ENCODE assay signal across 19 cellular contexts in the genomic region with DNA sequence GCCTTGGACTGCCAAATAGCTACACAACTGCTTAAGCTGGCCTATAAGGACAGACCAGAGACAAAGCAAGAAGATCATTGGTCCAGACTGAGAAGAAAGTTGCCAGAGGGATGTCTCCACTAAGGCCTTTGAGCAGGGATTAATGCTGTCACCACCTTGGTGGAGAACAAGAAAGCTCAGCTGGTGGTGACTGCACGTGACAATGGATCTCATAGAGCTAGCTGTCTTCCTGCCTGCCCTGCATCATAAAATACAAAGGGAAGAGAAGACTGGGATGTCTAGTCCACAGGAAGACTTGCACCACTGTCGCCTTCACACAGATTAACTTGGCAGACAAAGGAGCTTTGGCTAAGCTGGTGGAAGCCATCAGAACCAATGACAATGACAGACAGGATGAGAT. TPM values are rescaled to one million over a fixed set of nuclear protein-coding genes. Genes with fewer than 3 reads are reported as not detected.
A peak's percentile ranks its signal among the peaks of the same experiment; 100 is the strongest.
DNase-seq lines count a peak whose midpoint lies in the region; ATAC-seq, FAIRE-seq and TF ChIP-seq lines count a peak whose summit lies in the region.
"Had no signal": no experiment of that assay in that cellular context is flagged by ENCODE, and none has a peak within 500 bp of the region (broad histone marks: within the 10 kb centered on the region; RNA-seq: fewer than 3 reads in every experiment).

No MANE protein-coding gene starts in this region.

- no peak overlapping the region for H3K9ac ChIP-seq in neural progenitor cell

- peaks cover 5% of the 10 kb centered on the region for H3K9me3 Mint-ChIP-seq in neural progenitor cell
- H3K9me3 Mint-ChIP-seq: CD4-positive, alpha-beta T cell had no signal

- H2AFZ ChIP-seq in neural progenitor cell (replicated peaks), result no peak overlapping the region

- H3K4me2 ChIP-seq in neural progenitor cell, result no peak overlapping the region

- FAIRE-seq in bronchial epithelial cell (lab: Jason Lieb, UNC), result peak; percentile 75
- FAIRE-seq: GM12892, GM19239 had no signal

- no peaks in the 10 kb centered on the region for H4K20me1 ChIP-seq in neural progenitor cell (ENCODE audit: low read depth)

- DNase-seq in ELF-1 (ENCODE audit: low read depth, low spot score) (peak; percentile 56), NCI-H82 (lab: John Stamatoyannopoulos, UW) (peak; percentile 49), bronchial epithelial cell (ENCODE audit: low read depth) (no peak), neural progenitor cell (ENCODE audit: low spot score) (peak; percentile 4), DMS153 treated with DMSO at 0.1 percent for 48 hours (lab: John Stamatoyannopoulos, UW; ENCODE audit: unreplicated experiment) (no peak), DMS153 (lab: John Stamatoyannopoulos, UW) (no peak)
- DNase-seq: C1 segment of cervical spinal cord; CD4-positive, alpha-beta T cell; DMS79 treated with DMSO at 0.1 percent for 48 hours; EL; GDM1; GOT3; HCEC 1CT; IMR-90; KBM-7 had no signal

- peaks cover 16% of the 10 kb centered on the region for H3K36me3 Mint-ChIP-seq in neural progenitor cell

- H3K4me3 ChIP-seq in bronchial epithelial cell (ENCODE audit: low read depth, low read length) (no peak overlapping the region), neural progenitor cell (no peak overlapping the region)

- H3K27me3 ChIP-seq in bronchial epithelial cell (ENCODE audit: control insufficient read depth, insufficient read depth, low read length) (no peaks in the 10 kb centered on the region), neural progenitor cell (no peaks in the 10 kb centered on the region)

- H3K79me2 ChIP-seq in neural progenitor cell (ENCODE audit: low read depth), result no peaks in the 10 kb centered on the region

- no peaks in the 10 kb centered on the region for H3K9me3 ChIP-seq in neural progenitor cell (ENCODE audit: low read depth)

- H3K27ac Mint-ChIP-seq in neural progenitor cell, result no peak overlapping the region
- H3K27ac Mint-ChIP-seq: B cell; CD4-positive, alpha-beta T cell had no signal

- peaks cover 3% of the 10 kb centered on the region for H3K27me3 Mint-ChIP-seq in neural progenitor cell (ENCODE audit: insufficient read depth, low read depth)
- H3K27me3 Mint-ChIP-seq: B cell; CD4-positive, alpha-beta T cell had no signal

- H3K4me1 Mint-ChIP-seq in neural progenitor cell, result no peaks in the 10 kb centered on the region
- H3K4me1 Mint-ChIP-seq: B cell had no signal

- no peaks in the 10 kb centered on the region for H3K36me3 ChIP-seq in bronchial epithelial cell (ENCODE audit: control insufficient read depth, insufficient read depth, low read length)
- H3K36me3 ChIP-seq in neural progenitor cell, result peaks cover under 1% of the 10 kb centered on the region

- ATAC-seq in GM18873 (IDR thresholded peaks at IDR 0.05; ENCODE audit: low FRiP score, unreplicated experiment), result no peak

- no peak overlapping the region for H3K27ac ChIP-seq in neural progenitor cell

- H3K4me3 Mint-ChIP-seq in neural progenitor cell, result no peak overlapping the region
- H3K4me3 Mint-ChIP-seq: B cell; CD4-positive, alpha-beta T cell had no signal

- H3K4me1 ChIP-seq in neural progenitor cell, result no peaks in the 10 kb centered on the region

- TF ChIP-seq CTCF in bronchial epithelial cell (IDR thresholded peaks at IDR 0.05; ENCODE audit: insufficient read depth, low read length, severe bottlenecking) (no peak), neural progenitor cell (IDR thresholded peaks at IDR 0.05) (no peak)

- no peaks in the 10 kb centered on the region for H3F3A ChIP-seq in neural progenitor cell (ENCODE audit: low read depth)

RNA-seq across cellular contexts. Expression of a gene that starts 40.5 kb away (rescaled TPM):
- 0.53 and 1.8 TPM in 2 replicates for total RNA-seq in bronchial epithelial cell
- total RNA-seq in neural progenitor cell (ENCODE audit: low replicate concordance), result 4.6 and 5.1 TPM in 2 replicates

Comparison
In these comparisons a context has a peak if more than half of its experiments do, and no peak if none do; other contexts are left out.
1. DNase-seq: peak in ELF-1 (single experiment), NCI-H82 (single experiment) and neural progenitor cell (single experiment); none in bronchial epithelial cell (single experiment), DMS153 treated with DMSO at 0.1 percent for 48 hours (single experiment) and DMS153 (single experiment).